Comparison of ENCODE assay signal across 15 cellular contexts in genomic region chr10:11154333-11154732, GRCh38.
DNase-seq lines count a peak whose midpoint lies in the region; ATAC-seq, FAIRE-seq and TF ChIP-seq lines count a peak whose summit lies in the region.
"Had no signal": no experiment of that assay in that cellular context is flagged by ENCODE, and none has a peak within 500 bp of the region (broad histone marks: within the 10 kb centered on the region; RNA-seq: fewer than 3 reads in every experiment).

No MANE protein-coding gene starts in this region.

- intact Hi-C loops in ovary (cut with DNase I) (no loop called here), gastrocnemius medialis (cut with DNase I; ENCODE audit: low total_unique reads) (no loop called here)

- ATAC-seq in GM21367 (IDR thresholded peaks at IDR 0.05; ENCODE audit: unreplicated experiment) (peak; percentile 59), HG03469 (IDR thresholded peaks at IDR 0.05; ENCODE audit: unreplicated experiment) (no peak), gastrocnemius medialis (no peak)

- H3K4me1 ChIP-seq in HUES48 (ENCODE audit: control insufficient read depth, insufficient read depth, low read length): peaks cover 52% of the 10 kb centered on the region
- peaks cover 13% of the 10 kb centered on the region for H3K4me1 ChIP-seq in mesodermal cell (ENCODE audit: control insufficient read depth, insufficient read depth, low read length, poor library complexity, severe bottlenecking)
- peaks cover 15% of the 10 kb centered on the region for H3K4me1 ChIP-seq in ovary (ENCODE audit: insufficient read depth)
- H3K4me1 ChIP-seq in gastrocnemius medialis: peaks cover 21 to 32% of the 10 kb centered on the region in 2 donors
- H3K4me1 ChIP-seq: adrenal gland had no signal

- 66 to 100% methylated on average over 1 to 4 of the region's 4 CpGs for whole genome bisulfite sequencing in mesodermal cell (ENCODE audit: insufficient coverage in 2 of 2), 2 experiments
- WGBS in ovary, 3 donors: 86 to 88% (median 86%) methylated on average over 4 of the region's 4 CpGs

- TF ChIP-seq POLR2A in GM12891 (IDR thresholded peaks at IDR 0.05; ENCODE audit: low read depth, low read length): no peak
- no peak for TF ChIP-seq POLR2A in ovary (IDR thresholded peaks at IDR 0.05)
- TF ChIP-seq POLR2A in gastrocnemius medialis (IDR thresholded peaks at IDR 0.05): no peak

- H3K9me3 ChIP-seq in HUES48 (ENCODE audit: control insufficient read depth, insufficient read depth, low read length): no peaks in the 10 kb centered on the region
- H3K9me3 ChIP-seq in mesodermal cell (ENCODE audit: control insufficient read depth, low read length): no peaks in the 10 kb centered on the region
- no peaks in the 10 kb centered on the region for H3K9me3 ChIP-seq in ovary
- no peaks in the 10 kb centered on the region for H3K9me3 ChIP-seq in gastrocnemius medialis
- H3K9me3 ChIP-seq: adrenal gland, esophagus squamous epithelium, spleen, tibial nerve had no signal

- FAIRE-seq in GM12891 (lab: Jason Lieb, UNC): peak; percentile 77

- DNase-seq in GM12891 (ENCODE audit: insufficient read length, low spot score): no peak
- no peak for DNase-seq in ovary
- no peak for DNase-seq in gastrocnemius medialis
- DNase-seq: adrenal gland, esophagus squamous epithelium, NCI-H1417 treated with DMSO at 0.1 percent for 48 hours, NCI-H524 treated with DMSO at 0.1 percent for 48 hours, occipital lobe, spleen had no signal

- H3K36me3 ChIP-seq in HUES48 (ENCODE audit: control insufficient read depth, insufficient read depth, low read length) (no peaks in the 10 kb centered on the region), mesodermal cell (ENCODE audit: control insufficient read depth, insufficient read depth, low read length) (no peaks in the 10 kb centered on the region), ovary (no peaks in the 10 kb centered on the region), gastrocnemius medialis (no peaks in the 10 kb centered on the region)
- H3K36me3 ChIP-seq: adrenal gland, esophagus squamous epithelium, spleen, tibial nerve had no signal

- H3K27me3 ChIP-seq in HUES48 (ENCODE audit: control insufficient read depth, insufficient read depth, low read length): no peaks in the 10 kb centered on the region
- no peaks in the 10 kb centered on the region for H3K27me3 ChIP-seq in ovary
- no peaks in the 10 kb centered on the region for H3K27me3 ChIP-seq in gastrocnemius medialis
- H3K27me3 ChIP-seq: adrenal gland, esophagus squamous epithelium, spleen, tibial nerve had no signal

- H3K27ac ChIP-seq in HUES48 (ENCODE audit: low read depth, low read length) (peak overlapping the region; percentile 21), mesodermal cell (ENCODE audit: low read depth, low read length, severe bottlenecking) (peak overlapping the region; percentile 32), ovary (no peak overlapping the region), gastrocnemius medialis (no peak overlapping the region)
- H3K27ac ChIP-seq: adrenal gland, coronary artery, esophagus squamous epithelium, spleen, tibial nerve had no signal

- TF ChIP-seq CTCF in ovary (IDR thresholded peaks at IDR 0.05) (no peak), gastrocnemius medialis (IDR thresholded peaks at IDR 0.05 in 4 of 5, conservative IDR thresholded peaks at IDR 0.05 in 1 of 5) (no peak)

- H3K4me3 ChIP-seq in HUES48 (ENCODE audit: low read depth, low read length): no peak overlapping the region
- H3K4me3 ChIP-seq in mesodermal cell (ENCODE audit: extremely low read depth, insufficient read depth, low read length, poor library complexity, severe bottlenecking): no peak overlapping the region
- no peak overlapping the region for H3K4me3 ChIP-seq in ovary
- no peak overlapping the region for H3K4me3 ChIP-seq in gastrocnemius medialis
- H3K4me3 ChIP-seq: adrenal gland, coronary artery, esophagus squamous epithelium, spleen, tibial nerve had no signal

- TF ChIP-seq EP300 in ovary (IDR thresholded peaks at IDR 0.05): no peak

- no peak overlapping the region for H3K9ac ChIP-seq in HUES48 (ENCODE audit: low read depth, low read length)

- in situ Hi-C loops in gastrocnemius medialis (cut with MboI; ENCODE audit: low sequenced_read_pairs in 4 of 4): no loop called here

TF ChIP-seq in GM12891, 5 proteins besides CTCF, POLR2A, EP300 and RAD21:
- TF ChIP-seq SPI1 (IDR thresholded peaks at IDR 0.05; ENCODE audit: low read depth, low read length) (no peak), PAX5 (IDR thresholded peaks at IDR 0.05; ENCODE audit: insufficient read depth, low read length, severe bottlenecking) (no peak), POLR2AphosphoS5 (IDR thresholded peaks at IDR 0.05; ENCODE audit: low read depth, low read length) (no peak), POU2F2 (IDR thresholded peaks at IDR 0.05; ENCODE audit: low read depth, low read length) (peak; percentile 84), TAF1 (IDR thresholded peaks at IDR 0.05; ENCODE audit: low read depth, low read length) (no peak)

Comparison
In these comparisons a context has a peak if more than half of its experiments do, and no peak if none do; other contexts are left out.
1. H3K27ac ChIP-seq: peak in HUES48 (single experiment) and mesodermal cell (single experiment); none in ovary (0 of 2) and gastrocnemius medialis (0 of 4).